In the genomic region with DNA sequence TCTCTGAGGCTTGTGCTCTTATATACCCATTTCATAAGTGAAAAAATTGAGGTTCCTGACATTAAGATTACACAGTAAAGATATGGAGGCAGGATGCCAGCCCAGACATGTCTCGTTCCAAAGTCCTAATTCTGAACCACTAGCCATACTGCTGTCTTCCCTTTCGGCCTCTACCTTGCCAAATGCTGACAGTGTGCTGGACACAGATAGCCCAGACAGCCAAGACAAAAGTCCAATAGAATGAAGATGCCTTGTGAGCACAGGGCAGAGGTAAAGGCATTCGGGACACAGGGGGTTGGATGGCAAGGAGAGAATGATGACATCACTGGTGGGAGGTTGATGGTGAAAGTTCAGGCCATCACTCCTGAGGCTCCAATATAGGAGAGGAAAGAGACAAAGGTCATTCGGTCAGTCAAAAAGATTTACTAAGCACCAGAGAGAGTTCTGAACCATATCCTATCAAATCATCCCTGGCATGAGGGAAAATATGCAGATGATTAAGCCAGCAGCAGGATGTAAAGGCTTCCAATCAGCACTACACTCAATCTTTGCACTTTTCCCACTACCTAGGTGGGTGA, we compare ENCODE assay signal across 11 cellular contexts.
DNase-seq lines count a peak whose midpoint lies in the region; ATAC-seq, FAIRE-seq and TF ChIP-seq lines count a peak whose summit lies in the region.
"Had no signal": no experiment of that assay in that cellular context is flagged by ENCODE, and none has a peak within 500 bp of the region (broad histone marks: within the 10 kb centered on the region; RNA-seq: fewer than 3 reads in every experiment).

No MANE protein-coding gene starts in this region.

- H3K36me3 ChIP-seq in HUES48 (ENCODE audit: control insufficient read depth, insufficient read depth, low read length) (no peaks in the 10 kb centered on the region), thymus (ENCODE audit: control insufficient read depth, insufficient read depth) (peaks cover under 1% of the 10 kb centered on the region)

- H3K4me3 ChIP-seq in HUES48 (ENCODE audit: low read depth, low read length) (no peak overlapping the region), thymus (ENCODE audit: low read length) (no peak overlapping the region)

- WGBS in thymus, result 95% methylated on average over 4 of the region's 4 CpGs

- peak overlapping the region; percentile 42 for H3K27ac ChIP-seq in HUES48 (ENCODE audit: low read depth, low read length)
- peak overlapping the region; percentile 58 for H3K27ac ChIP-seq in caudate nucleus (ENCODE audit: low read depth, low read length)
- H3K27ac ChIP-seq in thymus (ENCODE audit: low read depth), result peak overlapping the region; percentile 55
- H3K27ac ChIP-seq: HL-60 had no signal

- no peak overlapping the region for H3K9ac ChIP-seq in HUES48 (ENCODE audit: low read depth, low read length)

- no peaks in the 10 kb centered on the region for H3K27me3 ChIP-seq in HUES48 (ENCODE audit: control insufficient read depth, insufficient read depth, low read length)
- no peaks in the 10 kb centered on the region for H3K27me3 ChIP-seq in thymus (ENCODE audit: control insufficient read depth, insufficient read depth)

- DNase-seq in caudate nucleus (lab: John Stamatoyannopoulos, UW), result peak in 1 of 61 donors; percentile 7
- peak; percentile 23 to 28 for DNase-seq in left colon
- no peak for DNase-seq in NCI-H510A treated with DMSO at 0.1 percent for 48 hours (lab: John Stamatoyannopoulos, UW)
- no peak for DNase-seq in D721Med (ENCODE audit: insufficient read length, low spot score)
- DNase-seq: DND-41, GOT3, NCI-H1417 had no signal

- peaks cover 15% of the 10 kb centered on the region for H3K4me1 ChIP-seq in HUES48 (ENCODE audit: control insufficient read depth, insufficient read depth, low read length)
- no peaks in the 10 kb centered on the region for H3K4me1 ChIP-seq in thymus (ENCODE audit: control insufficient read depth, insufficient read depth, low read length)

- ATAC-seq in left colon (peak; percentile 43), HG03460 (IDR thresholded peaks at IDR 0.05; ENCODE audit: unreplicated experiment) (no peak)

- intact Hi-C loops in left colon (cut with DNase I, micrococcal nuclease), result no loop called here

- H3K9me3 ChIP-seq in HUES48 (ENCODE audit: control insufficient read depth, insufficient read depth, low read length) (no peaks in the 10 kb centered on the region), thymus (ENCODE audit: control insufficient read depth) (no peaks in the 10 kb centered on the region)

- no peak for TF ChIP-seq CTCF in D721Med (IDR thresholded peaks at IDR 0.05; ENCODE audit: insufficient read depth, missing control alignments)

- FAIRE-seq in D721Med (lab: Jason Lieb, UNC), result no peak

Comparison
In these comparisons a context has a peak if more than half of its experiments do, and no peak if none do; other contexts are left out.
1. DNase-seq: peak in left colon (2 of 2); none in NCI-H510A treated with DMSO at 0.1 percent for 48 hours (single experiment) and D721Med (single experiment).
2. Peak in every context shown above with its lines, with median percentiles within 50 percentile points of each other: H3K27ac ChIP-seq.